1 cellular context compared by ENCODE assay signal in the genomic region with DNA sequence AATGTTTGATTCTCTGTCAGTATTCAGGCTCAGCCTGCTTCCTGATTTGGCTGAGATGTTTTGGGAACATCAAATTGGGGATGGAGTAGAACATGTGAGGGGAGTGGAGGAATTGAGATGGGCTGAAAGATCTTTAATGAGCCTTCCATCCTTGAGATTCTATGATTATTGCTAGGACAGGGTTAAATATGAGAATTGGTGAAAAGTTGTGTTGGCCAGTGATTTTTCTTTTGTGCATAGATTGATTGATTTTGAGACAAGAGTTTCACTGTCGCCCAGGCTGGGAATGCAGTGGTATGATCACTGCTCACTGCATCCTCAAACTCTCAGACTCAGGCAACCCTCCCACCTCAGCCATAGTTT.
TF ChIP-seq lines count a peak whose summit lies in the region.

No MANE protein-coding gene starts in this region.

TF ChIP-seq in GM23338, 12 proteins besides CTCF, POLR2A, EP300 and RAD21 (continued from another document):
- TF ChIP-seq, protein P1, sequence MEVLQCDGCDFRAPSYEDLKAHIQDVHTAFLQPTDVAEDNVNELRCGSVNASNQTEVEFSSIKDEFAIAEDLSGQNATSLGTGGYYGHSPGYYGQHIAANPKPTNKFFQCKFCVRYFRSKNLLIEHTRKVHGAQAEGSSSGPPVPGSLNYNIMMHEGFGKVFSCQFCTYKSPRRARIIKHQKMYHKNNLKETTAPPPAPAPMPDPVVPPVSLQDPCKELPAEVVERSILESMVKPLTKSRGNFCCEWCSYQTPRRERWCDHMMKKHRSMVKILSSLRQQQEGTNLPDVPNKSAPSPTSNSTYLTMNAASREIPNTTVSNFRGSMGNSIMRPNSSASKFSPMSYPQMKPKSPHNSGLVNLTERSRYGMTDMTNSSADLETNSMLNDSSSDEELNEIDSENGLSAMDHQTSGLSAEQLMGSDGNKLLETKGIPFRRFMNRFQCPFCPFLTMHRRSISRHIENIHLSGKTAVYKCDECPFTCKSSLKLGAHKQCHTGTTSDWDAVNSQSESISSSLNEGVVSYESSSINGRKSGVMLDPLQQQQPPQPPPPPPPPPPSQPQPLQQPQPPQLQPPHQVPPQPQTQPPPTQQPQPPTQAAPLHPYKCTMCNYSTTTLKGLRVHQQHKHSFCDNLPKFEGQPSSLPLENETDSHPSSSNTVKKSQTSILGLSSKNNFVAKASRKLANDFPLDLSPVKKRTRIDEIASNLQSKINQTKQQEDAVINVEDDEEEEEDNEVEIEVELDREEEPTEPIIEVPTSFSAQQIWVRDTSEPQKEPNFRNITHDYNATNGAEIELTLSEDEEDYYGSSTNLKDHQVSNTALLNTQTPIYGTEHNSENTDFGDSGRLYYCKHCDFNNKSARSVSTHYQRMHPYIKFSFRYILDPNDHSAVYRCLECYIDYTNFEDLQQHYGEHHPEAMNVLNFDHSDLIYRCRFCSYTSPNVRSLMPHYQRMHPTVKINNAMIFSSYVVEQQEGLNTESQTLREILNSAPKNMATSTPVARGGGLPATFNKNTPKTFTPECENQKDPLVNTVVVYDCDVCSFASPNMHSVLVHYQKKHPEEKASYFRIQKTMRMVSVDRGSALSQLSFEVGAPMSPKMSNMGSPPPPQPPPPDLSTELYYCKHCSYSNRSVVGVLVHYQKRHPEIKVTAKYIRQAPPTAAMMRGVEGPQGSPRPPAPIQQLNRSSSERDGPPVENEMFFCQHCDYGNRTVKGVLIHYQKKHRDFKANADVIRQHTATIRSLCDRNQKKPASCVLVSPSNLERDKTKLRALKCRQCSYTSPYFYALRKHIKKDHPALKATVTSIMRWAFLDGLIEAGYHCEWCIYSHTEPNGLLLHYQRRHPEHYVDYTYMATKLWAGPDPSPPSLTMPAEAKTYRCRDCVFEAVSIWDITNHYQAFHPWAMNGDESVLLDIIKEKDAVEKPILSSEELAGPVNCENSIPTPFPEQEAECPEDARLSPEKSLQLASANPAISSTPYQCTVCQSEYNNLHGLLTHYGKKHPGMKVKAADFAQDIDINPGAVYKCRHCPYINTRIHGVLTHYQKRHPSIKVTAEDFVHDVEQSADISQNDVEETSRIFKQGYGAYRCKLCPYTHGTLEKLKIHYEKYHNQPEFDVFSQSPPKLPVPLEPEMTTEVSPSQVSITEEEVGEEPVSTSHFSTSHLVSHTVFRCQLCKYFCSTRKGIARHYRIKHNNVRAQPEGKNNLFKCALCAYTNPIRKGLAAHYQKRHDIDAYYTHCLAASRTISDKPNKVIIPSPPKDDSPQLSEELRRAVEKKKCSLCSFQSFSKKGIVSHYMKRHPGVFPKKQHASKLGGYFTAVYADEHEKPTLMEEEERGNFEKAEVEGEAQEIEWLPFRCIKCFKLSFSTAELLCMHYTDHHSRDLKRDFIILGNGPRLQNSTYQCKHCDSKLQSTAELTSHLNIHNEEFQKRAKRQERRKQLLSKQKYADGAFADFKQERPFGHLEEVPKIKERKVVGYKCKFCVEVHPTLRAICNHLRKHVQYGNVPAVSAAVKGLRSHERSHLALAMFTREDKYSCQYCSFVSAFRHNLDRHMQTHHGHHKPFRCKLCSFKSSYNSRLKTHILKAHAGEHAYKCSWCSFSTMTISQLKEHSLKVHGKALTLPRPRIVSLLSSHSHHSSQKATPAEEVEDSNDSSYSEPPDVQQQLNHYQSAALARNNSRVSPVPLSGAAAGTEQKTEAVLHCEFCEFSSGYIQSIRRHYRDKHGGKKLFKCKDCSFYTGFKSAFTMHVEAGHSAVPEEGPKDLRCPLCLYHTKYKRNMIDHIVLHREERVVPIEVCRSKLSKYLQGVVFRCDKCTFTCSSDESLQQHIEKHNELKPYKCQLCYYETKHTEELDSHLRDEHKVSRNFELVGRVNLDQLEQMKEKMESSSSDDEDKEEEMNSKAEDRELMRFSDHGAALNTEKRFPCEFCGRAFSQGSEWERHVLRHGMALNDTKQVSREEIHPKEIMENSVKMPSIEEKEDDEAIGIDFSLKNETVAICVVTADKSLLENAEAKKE (CRISPR knock-in tag; IDR thresholded peaks at IDR 0.05), result no peak
- TF ChIP-seq NANOG (IDR thresholded peaks at IDR 0.05; ENCODE audit: borderline replicate concordance), result no peak
- TF ChIP-seq, protein P2, sequence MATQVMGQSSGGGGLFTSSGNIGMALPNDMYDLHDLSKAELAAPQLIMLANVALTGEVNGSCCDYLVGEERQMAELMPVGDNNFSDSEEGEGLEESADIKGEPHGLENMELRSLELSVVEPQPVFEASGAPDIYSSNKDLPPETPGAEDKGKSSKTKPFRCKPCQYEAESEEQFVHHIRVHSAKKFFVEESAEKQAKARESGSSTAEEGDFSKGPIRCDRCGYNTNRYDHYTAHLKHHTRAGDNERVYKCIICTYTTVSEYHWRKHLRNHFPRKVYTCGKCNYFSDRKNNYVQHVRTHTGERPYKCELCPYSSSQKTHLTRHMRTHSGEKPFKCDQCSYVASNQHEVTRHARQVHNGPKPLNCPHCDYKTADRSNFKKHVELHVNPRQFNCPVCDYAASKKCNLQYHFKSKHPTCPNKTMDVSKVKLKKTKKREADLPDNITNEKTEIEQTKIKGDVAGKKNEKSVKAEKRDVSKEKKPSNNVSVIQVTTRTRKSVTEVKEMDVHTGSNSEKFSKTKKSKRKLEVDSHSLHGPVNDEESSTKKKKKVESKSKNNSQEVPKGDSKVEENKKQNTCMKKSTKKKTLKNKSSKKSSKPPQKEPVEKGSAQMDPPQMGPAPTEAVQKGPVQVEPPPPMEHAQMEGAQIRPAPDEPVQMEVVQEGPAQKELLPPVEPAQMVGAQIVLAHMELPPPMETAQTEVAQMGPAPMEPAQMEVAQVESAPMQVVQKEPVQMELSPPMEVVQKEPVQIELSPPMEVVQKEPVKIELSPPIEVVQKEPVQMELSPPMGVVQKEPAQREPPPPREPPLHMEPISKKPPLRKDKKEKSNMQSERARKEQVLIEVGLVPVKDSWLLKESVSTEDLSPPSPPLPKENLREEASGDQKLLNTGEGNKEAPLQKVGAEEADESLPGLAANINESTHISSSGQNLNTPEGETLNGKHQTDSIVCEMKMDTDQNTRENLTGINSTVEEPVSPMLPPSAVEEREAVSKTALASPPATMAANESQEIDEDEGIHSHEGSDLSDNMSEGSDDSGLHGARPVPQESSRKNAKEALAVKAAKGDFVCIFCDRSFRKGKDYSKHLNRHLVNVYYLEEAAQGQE (IDR thresholded peaks at IDR 0.05; ENCODE audit: unreplicated experiment), result no peak
- no peak for TF ChIP-seq JUNB (IDR thresholded peaks at IDR 0.05; ENCODE audit: unreplicated experiment)
- TF ChIP-seq EZH2 (IDR thresholded peaks at IDR 0.05; ENCODE audit: low read depth, unreplicated experiment), result no peak
- TF ChIP-seq ZNF114 (CRISPR knock-in tag; IDR thresholded peaks at IDR 0.05), result no peak
- TF ChIP-seq, protein P3, sequence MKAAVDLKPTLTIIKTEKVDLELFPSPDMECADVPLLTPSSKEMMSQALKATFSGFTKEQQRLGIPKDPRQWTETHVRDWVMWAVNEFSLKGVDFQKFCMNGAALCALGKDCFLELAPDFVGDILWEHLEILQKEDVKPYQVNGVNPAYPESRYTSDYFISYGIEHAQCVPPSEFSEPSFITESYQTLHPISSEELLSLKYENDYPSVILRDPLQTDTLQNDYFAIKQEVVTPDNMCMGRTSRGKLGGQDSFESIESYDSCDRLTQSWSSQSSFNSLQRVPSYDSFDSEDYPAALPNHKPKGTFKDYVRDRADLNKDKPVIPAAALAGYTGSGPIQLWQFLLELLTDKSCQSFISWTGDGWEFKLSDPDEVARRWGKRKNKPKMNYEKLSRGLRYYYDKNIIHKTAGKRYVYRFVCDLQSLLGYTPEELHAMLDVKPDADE (IDR thresholded peaks at IDR 0.05), result no peak
- no peak for TF ChIP-seq EZH2phosphoT487 (IDR thresholded peaks at IDR 0.05; ENCODE audit: unreplicated experiment)
- TF ChIP-seq CREB1 (CRISPR knock-in tag; IDR thresholded peaks at IDR 0.05; ENCODE audit: low read depth), result no peak
- no peak for TF ChIP-seq ZNF331 (CRISPR knock-in tag; IDR thresholded peaks at IDR 0.05; ENCODE audit: low read depth)
- TF ChIP-seq POLR2AphosphoS5 (IDR thresholded peaks at IDR 0.05; ENCODE audit: low read depth), result no peak
TF ChIP-seq in GM23338: peak in this region for 0.
